Comparison of ENCODE assay signal across 1 cellular context in the genomic region with DNA sequence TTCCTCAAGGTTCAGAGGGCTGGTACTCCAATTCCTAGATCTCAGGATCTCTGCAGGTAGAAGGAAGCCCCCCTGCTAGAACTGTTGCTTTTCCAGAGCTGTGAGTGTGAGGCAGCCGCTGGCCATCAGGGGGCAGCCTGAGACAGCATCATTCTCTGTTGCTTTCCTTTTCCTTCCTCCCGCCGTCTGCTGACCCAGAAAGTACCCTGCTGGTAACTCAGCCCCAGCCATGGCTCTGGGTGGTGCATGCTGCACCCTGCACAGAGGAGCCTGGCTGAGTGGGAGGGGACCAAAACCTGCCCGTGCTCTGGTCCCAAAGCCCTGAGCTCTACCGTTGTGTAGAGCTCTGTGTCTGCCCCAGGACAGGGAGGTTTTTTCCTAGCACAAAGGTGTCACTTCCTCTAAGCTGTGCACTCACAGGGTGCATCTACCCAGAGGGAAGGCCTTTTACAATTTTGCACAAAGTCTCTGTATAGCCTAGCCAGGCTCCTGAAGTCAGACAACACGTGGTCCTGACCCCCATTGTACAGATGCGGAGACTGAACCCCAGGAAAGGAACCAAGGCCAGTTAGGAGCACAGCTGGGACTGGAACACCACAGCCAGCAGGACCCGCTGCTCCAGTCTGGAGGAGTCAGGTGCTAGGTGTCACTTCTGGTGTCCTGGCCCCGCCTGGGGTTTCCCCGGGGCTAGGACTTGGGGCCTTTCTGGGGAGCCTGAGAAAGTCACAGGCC.
TF ChIP-seq lines count a peak whose summit lies in the region.

No MANE protein-coding gene starts in this region.

TF ChIP-seq in K562, 482 proteins besides CTCF, POLR2A, EP300 and RAD21 (continued from another document and continues in another):
- TF ChIP-seq, protein P1, sequence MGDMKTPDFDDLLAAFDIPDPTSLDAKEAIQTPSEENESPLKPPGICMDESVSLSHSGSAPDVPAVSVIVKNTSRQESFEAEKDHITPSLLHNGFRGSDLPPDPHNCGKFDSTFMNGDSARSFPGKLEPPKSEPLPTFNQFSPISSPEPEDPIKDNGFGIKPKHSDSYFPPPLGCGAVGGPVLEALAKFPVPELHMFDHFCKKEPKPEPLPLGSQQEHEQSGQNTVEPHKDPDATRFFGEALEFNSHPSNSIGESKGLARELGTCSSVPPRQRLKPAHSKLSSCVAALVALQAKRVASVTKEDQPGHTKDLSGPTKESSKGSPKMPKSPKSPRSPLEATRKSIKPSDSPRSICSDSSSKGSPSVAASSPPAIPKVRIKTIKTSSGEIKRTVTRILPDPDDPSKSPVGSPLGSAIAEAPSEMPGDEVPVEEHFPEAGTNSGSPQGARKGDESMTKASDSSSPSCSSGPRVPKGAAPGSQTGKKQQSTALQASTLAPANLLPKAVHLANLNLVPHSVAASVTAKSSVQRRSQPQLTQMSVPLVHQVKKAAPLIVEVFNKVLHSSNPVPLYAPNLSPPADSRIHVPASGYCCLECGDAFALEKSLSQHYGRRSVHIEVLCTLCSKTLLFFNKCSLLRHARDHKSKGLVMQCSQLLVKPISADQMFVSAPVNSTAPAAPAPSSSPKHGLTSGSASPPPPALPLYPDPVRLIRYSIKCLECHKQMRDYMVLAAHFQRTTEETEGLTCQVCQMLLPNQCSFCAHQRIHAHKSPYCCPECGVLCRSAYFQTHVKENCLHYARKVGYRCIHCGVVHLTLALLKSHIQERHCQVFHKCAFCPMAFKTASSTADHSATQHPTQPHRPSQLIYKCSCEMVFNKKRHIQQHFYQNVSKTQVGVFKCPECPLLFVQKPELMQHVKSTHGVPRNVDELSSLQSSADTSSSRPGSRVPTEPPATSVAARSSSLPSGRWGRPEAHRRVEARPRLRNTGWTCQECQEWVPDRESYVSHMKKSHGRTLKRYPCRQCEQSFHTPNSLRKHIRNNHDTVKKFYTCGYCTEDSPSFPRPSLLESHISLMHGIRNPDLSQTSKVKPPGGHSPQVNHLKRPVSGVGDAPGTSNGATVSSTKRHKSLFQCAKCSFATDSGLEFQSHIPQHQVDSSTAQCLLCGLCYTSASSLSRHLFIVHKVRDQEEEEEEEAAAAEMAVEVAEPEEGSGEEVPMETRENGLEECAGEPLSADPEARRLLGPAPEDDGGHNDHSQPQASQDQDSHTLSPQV (IDR thresholded peaks at IDR 0.05): peak; percentile 73
- TF ChIP-seq, protein P2, sequence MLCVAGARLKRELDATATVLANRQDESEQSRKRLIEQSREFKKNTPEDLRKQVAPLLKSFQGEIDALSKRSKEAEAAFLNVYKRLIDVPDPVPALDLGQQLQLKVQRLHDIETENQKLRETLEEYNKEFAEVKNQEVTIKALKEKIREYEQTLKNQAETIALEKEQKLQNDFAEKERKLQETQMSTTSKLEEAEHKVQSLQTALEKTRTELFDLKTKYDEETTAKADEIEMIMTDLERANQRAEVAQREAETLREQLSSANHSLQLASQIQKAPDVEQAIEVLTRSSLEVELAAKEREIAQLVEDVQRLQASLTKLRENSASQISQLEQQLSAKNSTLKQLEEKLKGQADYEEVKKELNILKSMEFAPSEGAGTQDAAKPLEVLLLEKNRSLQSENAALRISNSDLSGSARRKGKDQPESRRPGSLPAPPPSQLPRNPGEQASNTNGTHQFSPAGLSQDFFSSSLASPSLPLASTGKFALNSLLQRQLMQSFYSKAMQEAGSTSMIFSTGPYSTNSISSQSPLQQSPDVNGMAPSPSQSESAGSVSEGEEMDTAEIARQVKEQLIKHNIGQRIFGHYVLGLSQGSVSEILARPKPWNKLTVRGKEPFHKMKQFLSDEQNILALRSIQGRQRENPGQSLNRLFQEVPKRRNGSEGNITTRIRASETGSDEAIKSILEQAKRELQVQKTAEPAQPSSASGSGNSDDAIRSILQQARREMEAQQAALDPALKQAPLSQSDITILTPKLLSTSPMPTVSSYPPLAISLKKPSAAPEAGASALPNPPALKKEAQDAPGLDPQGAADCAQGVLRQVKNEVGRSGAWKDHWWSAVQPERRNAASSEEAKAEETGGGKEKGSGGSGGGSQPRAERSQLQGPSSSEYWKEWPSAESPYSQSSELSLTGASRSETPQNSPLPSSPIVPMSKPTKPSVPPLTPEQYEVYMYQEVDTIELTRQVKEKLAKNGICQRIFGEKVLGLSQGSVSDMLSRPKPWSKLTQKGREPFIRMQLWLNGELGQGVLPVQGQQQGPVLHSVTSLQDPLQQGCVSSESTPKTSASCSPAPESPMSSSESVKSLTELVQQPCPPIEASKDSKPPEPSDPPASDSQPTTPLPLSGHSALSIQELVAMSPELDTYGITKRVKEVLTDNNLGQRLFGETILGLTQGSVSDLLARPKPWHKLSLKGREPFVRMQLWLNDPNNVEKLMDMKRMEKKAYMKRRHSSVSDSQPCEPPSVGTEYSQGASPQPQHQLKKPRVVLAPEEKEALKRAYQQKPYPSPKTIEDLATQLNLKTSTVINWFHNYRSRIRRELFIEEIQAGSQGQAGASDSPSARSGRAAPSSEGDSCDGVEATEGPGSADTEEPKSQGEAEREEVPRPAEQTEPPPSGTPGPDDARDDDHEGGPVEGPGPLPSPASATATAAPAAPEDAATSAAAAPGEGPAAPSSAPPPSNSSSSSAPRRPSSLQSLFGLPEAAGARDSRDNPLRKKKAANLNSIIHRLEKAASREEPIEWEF (CRISPR knock-in tag; IDR thresholded peaks at IDR 0.05): no peak
- TF ChIP-seq KLF6 (CRISPR knock-in tag; IDR thresholded peaks at IDR 0.05; ENCODE audit: borderline replicate concordance) (no peak), MTA3 (IDR thresholded peaks at IDR 0.05; ENCODE audit: borderline replicate concordance) (peak; percentile 40; the same call in 1 of the 2 replicates), PTBP1 (IDR thresholded peaks at IDR 0.05; ENCODE audit: low read depth, low read length) (no peak), PHTF2 (CRISPR knock-in tag; IDR thresholded peaks at IDR 0.05) (no peak), CREM (IDR thresholded peaks at IDR 0.05; ENCODE audit: low read depth) (peak; percentile 29; the same call in 1 of the 2 replicates), EHMT2 (IDR thresholded peaks at IDR 0.05) (no peak), BRF1 (IDR thresholded peaks at IDR 0.05; ENCODE audit: borderline replicate concordance, extremely low read depth, insufficient read length) (no peak), NEUROD1 (IDR thresholded peaks at IDR 0.05; ENCODE audit: borderline replicate concordance, low read depth, low read length, partially characterized antibody) (peak; percentile 33), PURB (CRISPR knock-in tag; IDR thresholded peaks at IDR 0.05; ENCODE audit: low read depth) (no peak), ZC3H4 (CRISPR knock-in tag; IDR thresholded peaks at IDR 0.05; ENCODE audit: borderline replicate concordance) (no peak), MECOM (CRISPR knock-in tag; IDR thresholded peaks at IDR 0.05) (0 out of 2 replicates have a peak, but pooled peaks have one; percentile 18), ZKSCAN1 (IDR thresholded peaks at IDR 0.05; ENCODE audit: low read depth, low read length) (peak; percentile 11; the same call in 1 of the 2 replicates), JUN (IDR thresholded peaks at IDR 0.05; ENCODE audit: borderline replicate concordance, low read depth, low read length) (peak; percentile 24; the same call in 1 of the 2 replicates), JUN (CRISPR knock-in tag; IDR thresholded peaks at IDR 0.05; ENCODE audit: borderline replicate concordance) (no peak), SIRT6 (IDR thresholded peaks at IDR 0.05; ENCODE audit: low read depth, low read length) (no peak)
- TF ChIP-seq, protein P3, sequence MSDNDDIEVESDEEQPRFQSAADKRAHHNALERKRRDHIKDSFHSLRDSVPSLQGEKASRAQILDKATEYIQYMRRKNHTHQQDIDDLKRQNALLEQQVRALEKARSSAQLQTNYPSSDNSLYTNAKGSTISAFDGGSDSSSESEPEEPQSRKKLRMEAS (CRISPR knock-in tag; IDR thresholded peaks at IDR 0.05): peak; percentile 17; the same call in 1 of the 2 replicates
- TF ChIP-seq, protein P4, sequence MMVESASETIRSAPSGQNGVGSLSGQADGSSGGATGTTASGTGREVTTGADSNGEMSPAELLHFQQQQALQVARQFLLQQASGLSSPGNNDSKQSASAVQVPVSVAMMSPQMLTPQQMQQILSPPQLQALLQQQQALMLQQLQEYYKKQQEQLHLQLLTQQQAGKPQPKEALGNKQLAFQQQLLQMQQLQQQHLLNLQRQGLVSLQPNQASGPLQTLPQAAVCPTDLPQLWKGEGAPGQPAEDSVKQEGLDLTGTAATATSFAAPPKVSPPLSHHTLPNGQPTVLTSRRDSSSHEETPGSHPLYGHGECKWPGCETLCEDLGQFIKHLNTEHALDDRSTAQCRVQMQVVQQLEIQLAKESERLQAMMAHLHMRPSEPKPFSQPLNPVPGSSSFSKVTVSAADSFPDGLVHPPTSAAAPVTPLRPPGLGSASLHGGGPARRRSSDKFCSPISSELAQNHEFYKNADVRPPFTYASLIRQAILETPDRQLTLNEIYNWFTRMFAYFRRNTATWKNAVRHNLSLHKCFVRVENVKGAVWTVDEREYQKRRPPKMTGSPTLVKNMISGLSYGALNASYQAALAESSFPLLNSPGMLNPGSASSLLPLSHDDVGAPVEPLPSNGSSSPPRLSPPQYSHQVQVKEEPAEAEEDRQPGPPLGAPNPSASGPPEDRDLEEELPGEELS (CRISPR knock-in tag; IDR thresholded peaks at IDR 0.05; ENCODE audit: borderline replicate concordance): no peak
- TF ChIP-seq, protein P5, sequence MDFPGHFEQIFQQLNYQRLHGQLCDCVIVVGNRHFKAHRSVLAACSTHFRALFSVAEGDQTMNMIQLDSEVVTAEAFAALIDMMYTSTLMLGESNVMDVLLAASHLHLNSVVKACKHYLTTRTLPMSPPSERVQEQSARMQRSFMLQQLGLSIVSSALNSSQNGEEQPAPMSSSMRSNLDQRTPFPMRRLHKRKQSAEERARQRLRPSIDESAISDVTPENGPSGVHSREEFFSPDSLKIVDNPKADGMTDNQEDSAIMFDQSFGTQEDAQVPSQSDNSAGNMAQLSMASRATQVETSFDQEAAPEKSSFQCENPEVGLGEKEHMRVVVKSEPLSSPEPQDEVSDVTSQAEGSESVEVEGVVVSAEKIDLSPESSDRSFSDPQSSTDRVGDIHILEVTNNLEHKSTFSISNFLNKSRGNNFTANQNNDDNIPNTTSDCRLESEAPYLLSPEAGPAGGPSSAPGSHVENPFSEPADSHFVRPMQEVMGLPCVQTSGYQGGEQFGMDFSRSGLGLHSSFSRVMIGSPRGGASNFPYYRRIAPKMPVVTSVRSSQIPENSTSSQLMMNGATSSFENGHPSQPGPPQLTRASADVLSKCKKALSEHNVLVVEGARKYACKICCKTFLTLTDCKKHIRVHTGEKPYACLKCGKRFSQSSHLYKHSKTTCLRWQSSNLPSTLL (IDR thresholded peaks at IDR 0.05): no peak
- TF ChIP-seq, protein P6, sequence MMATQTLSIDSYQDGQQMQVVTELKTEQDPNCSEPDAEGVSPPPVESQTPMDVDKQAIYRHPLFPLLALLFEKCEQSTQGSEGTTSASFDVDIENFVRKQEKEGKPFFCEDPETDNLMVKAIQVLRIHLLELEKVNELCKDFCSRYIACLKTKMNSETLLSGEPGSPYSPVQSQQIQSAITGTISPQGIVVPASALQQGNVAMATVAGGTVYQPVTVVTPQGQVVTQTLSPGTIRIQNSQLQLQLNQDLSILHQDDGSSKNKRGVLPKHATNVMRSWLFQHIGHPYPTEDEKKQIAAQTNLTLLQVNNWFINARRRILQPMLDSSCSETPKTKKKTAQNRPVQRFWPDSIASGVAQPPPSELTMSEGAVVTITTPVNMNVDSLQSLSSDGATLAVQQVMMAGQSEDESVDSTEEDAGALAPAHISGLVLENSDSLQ (IDR thresholded peaks at IDR 0.05): no peak
- TF ChIP-seq, protein P7, sequence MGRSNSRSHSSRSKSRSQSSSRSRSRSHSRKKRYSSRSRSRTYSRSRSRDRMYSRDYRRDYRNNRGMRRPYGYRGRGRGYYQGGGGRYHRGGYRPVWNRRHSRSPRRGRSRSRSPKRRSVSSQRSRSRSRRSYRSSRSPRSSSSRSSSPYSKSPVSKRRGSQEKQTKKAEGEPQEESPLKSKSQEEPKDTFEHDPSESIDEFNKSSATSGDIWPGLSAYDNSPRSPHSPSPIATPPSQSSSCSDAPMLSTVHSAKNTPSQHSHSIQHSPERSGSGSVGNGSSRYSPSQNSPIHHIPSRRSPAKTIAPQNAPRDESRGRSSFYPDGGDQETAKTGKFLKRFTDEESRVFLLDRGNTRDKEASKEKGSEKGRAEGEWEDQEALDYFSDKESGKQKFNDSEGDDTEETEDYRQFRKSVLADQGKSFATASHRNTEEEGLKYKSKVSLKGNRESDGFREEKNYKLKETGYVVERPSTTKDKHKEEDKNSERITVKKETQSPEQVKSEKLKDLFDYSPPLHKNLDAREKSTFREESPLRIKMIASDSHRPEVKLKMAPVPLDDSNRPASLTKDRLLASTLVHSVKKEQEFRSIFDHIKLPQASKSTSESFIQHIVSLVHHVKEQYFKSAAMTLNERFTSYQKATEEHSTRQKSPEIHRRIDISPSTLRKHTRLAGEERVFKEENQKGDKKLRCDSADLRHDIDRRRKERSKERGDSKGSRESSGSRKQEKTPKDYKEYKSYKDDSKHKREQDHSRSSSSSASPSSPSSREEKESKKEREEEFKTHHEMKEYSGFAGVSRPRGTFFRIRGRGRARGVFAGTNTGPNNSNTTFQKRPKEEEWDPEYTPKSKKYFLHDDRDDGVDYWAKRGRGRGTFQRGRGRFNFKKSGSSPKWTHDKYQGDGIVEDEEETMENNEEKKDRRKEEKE (IDR thresholded peaks at IDR 0.05; ENCODE audit: borderline replicate concordance in 1 of 2, control insufficient read depth in 1 of 2, low read depth in 2 of 2, low read length in 1 of 2): no peak
- TF ChIP-seq, protein P8, sequence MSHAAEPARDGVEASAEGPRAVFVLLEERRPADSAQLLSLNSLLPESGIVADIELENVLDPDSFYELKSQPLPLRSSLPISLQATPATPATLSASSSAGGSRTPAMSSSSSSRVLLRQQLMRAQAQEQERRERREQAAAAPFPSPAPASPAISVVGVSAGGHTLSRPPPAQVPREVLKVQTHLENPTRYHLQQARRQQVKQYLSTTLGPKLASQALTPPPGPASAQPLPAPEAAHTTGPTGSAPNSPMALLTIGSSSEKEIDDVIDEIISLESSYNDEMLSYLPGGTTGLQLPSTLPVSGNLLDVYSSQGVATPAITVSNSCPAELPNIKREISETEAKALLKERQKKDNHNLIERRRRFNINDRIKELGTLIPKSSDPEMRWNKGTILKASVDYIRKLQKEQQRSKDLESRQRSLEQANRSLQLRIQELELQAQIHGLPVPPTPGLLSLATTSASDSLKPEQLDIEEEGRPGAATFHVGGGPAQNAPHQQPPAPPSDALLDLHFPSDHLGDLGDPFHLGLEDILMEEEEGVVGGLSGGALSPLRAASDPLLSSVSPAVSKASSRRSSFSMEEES (CRISPR knock-in tag; IDR thresholded peaks at IDR 0.05): no peak
- TF ChIP-seq, protein P9, sequence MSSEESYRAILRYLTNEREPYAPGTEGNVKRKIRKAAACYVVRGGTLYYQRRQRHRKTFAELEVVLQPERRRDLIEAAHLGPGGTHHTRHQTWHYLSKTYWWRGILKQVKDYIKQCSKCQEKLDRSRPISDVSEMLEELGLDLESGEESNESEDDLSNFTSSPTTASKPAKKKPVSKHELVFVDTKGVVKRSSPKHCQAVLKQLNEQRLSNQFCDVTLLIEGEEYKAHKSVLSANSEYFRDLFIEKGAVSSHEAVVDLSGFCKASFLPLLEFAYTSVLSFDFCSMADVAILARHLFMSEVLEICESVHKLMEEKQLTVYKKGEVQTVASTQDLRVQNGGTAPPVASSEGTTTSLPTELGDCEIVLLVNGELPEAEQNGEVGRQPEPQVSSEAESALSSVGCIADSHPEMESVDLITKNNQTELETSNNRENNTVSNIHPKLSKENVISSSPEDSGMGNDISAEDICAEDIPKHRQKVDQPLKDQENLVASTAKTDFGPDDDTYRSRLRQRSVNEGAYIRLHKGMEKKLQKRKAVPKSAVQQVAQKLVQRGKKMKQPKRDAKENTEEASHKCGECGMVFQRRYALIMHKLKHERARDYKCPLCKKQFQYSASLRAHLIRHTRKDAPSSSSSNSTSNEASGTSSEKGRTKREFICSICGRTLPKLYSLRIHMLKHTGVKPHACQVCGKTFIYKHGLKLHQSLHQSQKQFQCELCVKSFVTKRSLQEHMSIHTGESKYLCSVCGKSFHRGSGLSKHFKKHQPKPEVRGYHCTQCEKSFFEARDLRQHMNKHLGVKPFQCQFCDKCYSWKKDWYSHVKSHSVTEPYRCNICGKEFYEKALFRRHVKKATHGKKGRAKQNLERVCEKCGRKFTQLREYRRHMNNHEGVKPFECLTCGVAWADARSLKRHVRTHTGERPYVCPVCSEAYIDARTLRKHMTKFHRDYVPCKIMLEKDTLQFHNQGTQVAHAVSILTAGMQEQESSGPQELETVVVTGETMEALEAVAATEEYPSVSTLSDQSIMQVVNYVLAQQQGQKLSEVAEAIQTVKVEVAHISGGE (CRISPR knock-in tag; IDR thresholded peaks at IDR 0.05): no peak
